ENCODE assay signal across 20 cellular contexts in genomic region chr11:12655842-12656241, GRCh38. TPM values are rescaled to one million over a fixed set of nuclear protein-coding genes. Genes with fewer than 3 reads are reported as not detected.
"Had no signal": no experiment of that assay in that cellular context is flagged by ENCODE, and none has a peak within 500 bp of the region (broad histone marks: within the 10 kb centered on the region; RNA-seq: fewer than 3 reads in every experiment).

No MANE protein-coding gene starts in this region.

- H3K27ac ChIP-seq: coronary artery, dorsolateral prefrontal cortex, esophagus muscularis mucosa, foreskin keratinocyte, gastroesophageal sphincter, heart left ventricle, hepatocyte, left lung, lower lobe of right lung had no signal

- H3K4me1 ChIP-seq: esophagus muscularis mucosa, foreskin keratinocyte, gastroesophageal sphincter, heart left ventricle, left lung, lower lobe of right lung had no signal

- H2AFZ ChIP-seq: hepatocyte had no signal

- DNase-seq: dermis blood vessel endothelial cell; dorsolateral prefrontal cortex; effector CD4-positive, alpha-beta T cell; effector memory CD4-positive, alpha-beta T cell; foreskin keratinocyte; heart left ventricle; hypothalamus; immature natural killer cell; left cardiac atrium; left lung; left ventricle myocardium superior; lower lobe of right lung; mesenchymal stem cell; mucosa of descending colon; naive thymus-derived CD4-positive, alpha-beta T cell; natural killer cell had no signal

- H3K4me3 ChIP-seq: coronary artery, dorsolateral prefrontal cortex, esophagus muscularis mucosa, gastroesophageal sphincter, heart left ventricle, hepatocyte, left lung, lower lobe of right lung, mucosa of descending colon had no signal

- H3K4me2 ChIP-seq: hepatocyte had no signal

- ATAC-seq: foreskin keratinocyte; gastroesophageal sphincter; heart left ventricle; left cardiac atrium; left lung; left ventricle myocardium superior; lower lobe of right lung; mucosa of descending colon; naive thymus-derived CD4-positive, alpha-beta T cell; natural killer cell had no signal

- H3K27me3 ChIP-seq: dorsolateral prefrontal cortex, esophagus muscularis mucosa, gastroesophageal sphincter, heart left ventricle, hepatocyte, left lung had no signal

- H3K79me2 ChIP-seq: hepatocyte had no signal

- H3K36me3 ChIP-seq: esophagus muscularis mucosa, gastroesophageal sphincter, heart left ventricle, left lung, lower lobe of right lung had no signal

RNA-seq across cellular contexts. Expression of gene TEAD1, which starts 18.4 kb away (rescaled TPM):
- total RNA-seq: natural killer cell had no signal
- polyA plus RNA-seq: immature natural killer cell had no signal
